In the genomic region with DNA sequence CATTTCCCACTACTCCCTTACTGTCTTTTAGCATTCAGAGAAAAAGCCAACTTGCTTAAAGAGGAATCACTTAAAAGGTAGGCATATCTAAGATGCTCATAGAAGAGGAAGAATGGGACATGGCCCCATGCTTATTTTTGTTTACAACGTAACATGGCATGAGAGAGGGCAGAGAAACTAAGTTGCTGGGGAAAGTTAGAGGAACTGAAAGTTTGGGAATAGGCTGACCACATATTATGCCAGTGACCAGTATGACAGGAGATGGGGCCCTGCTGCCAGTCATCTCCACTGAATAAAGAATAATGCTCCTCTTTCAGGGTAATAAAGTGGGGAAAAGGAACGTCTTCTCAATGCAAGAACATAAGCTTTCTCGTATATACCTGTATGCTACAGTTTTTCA, we compare ENCODE assay signal across 9 cellular contexts. TPM values are rescaled to one million over a fixed set of nuclear protein-coding genes. Genes with fewer than 3 reads are reported as not detected.
DNase-seq lines count a peak whose midpoint lies in the region; ATAC-seq and TF ChIP-seq lines count a peak whose summit lies in the region.
"Had no signal": no experiment of that assay in that cellular context is flagged by ENCODE, and none has a peak within 500 bp of the region (broad histone marks: within the 10 kb centered on the region; RNA-seq: fewer than 3 reads in every experiment).

No MANE protein-coding gene starts in this region.

- H3K27ac ChIP-seq in CD8-positive, alpha-beta T cell (ENCODE audit: low read depth, low read length): no peak overlapping the region
- peak overlapping the region in 2 of 10 donors; percentile 26 for H3K27ac ChIP-seq in heart right ventricle

- H3K27me3 Mint-ChIP-seq in CD8-positive, alpha-beta T cell (ENCODE audit: low read depth): no peaks in the 10 kb centered on the region
- no peaks in the 10 kb centered on the region for H3K27me3 Mint-ChIP-seq in central memory CD8-positive, alpha-beta T cell
- H3K27me3 Mint-ChIP-seq in natural killer cell (ENCODE audit: low read depth in 2 of 2): peaks cover 6 to 11% of the 10 kb centered on the region in 2 donors

- peaks cover 6% of the 10 kb centered on the region; the same call in 1 of the 2 replicates for H3F3A ChIP-seq in Loucy (ENCODE audit: low read depth)

- CTCF ChIA-PET in CD8-positive, alpha-beta T cell (lab: Charles Lee): interaction anchor here (1.1 to 2.9 kb wide), 3 partner anchors 11 to 77 kb away, joined by 5 to 13 read pairs (median 5); partner anchors contain the start of genes AK3 and CDC37L1

- WGBS in heart right ventricle, 2 donors: 90 to 97% methylated on average over 3 of the region's 3 CpGs

- H2AFZ ChIP-seq in Loucy (ENCODE audit: low read length): no peak overlapping the region

- DNase-seq in CD8-positive, alpha-beta T cell: no peak
- DNase-seq in central memory CD8-positive, alpha-beta T cell (ENCODE audit: low spot score in 2 of 2): no peak
- DNase-seq in natural killer cell (no peak), NCI-H82 treated with DMSO at 0.1 percent for 48 hours (lab: John Stamatoyannopoulos, UW; ENCODE audit: unreplicated experiment) (no peak), heart right ventricle (no peak), NCI-H1092 treated with DMSO at 0.1 percent for 48 hours (lab: John Stamatoyannopoulos, UW) (no peak)
- DNase-seq: NCI-H2029 had no signal

- H3K27ac Mint-ChIP-seq in CD8-positive, alpha-beta T cell: peak overlapping the region; percentile 82
- peak overlapping the region; percentile 97 for H3K27ac Mint-ChIP-seq in central memory CD8-positive, alpha-beta T cell (ENCODE audit: low read depth)
- H3K27ac Mint-ChIP-seq in natural killer cell: peak overlapping the region; percentile 88 to 91

- H3K4me3 ChIP-seq in CD8-positive, alpha-beta T cell (ENCODE audit: low read depth, low read length): peak overlapping the region; percentile 4
- no peak overlapping the region for H3K4me3 ChIP-seq in Loucy (ENCODE audit: low read length, poor library complexity, severe bottlenecking)
- no peak overlapping the region for H3K4me3 ChIP-seq in heart right ventricle

- H3K79me2 ChIP-seq in Loucy (ENCODE audit: insufficient read depth, low read length): no peaks in the 10 kb centered on the region

- H3K4me1 ChIP-seq in CD8-positive, alpha-beta T cell (ENCODE audit: insufficient read depth, low read length): peaks cover 68% of the 10 kb centered on the region
- H3K4me1 ChIP-seq in Loucy (ENCODE audit: insufficient read depth, low read length, poor library complexity, severe bottlenecking) (peaks cover 31% of the 10 kb centered on the region), heart right ventricle (peaks cover 0 to 56% (median 43%) of the 10 kb centered on the region in 9 donors)

- no peaks in the 10 kb centered on the region for H4K20me1 ChIP-seq in Loucy (ENCODE audit: insufficient read depth, low read length, poor library complexity, severe bottlenecking)

- POLR2A ChIA-PET in CD8-positive, alpha-beta T cell (lab: Charles Lee): interaction anchor here (0.7 to 3.0 kb wide), 4 partner anchors 11 to 77 kb away, joined by 4 to 31 read pairs (median 12); partner anchors contain the start of genes AK3 and CDC37L1

- intact Hi-C loops in CD8-positive, alpha-beta T cell (cut with DNase I, micrococcal nuclease): loop anchor here (2.0 to 10.0 kb wide), 5 partner anchors 78 to 1819 kb away; partner anchors contain the start of genes AK3 (in 1 of the 2), JAK2 (in 1 of the 2), PUM3 (in 1 of the 2) and RCL1 (in 1 of the 2)
- intact Hi-C loops in natural killer cell (cut with micrococcal nuclease): loop anchor here (10.0 kb wide), 1 partner anchor 321 kb away; the partner anchor contains the start of gene JAK2
- intact Hi-C loops in heart right ventricle (cut with DNase I): loop anchor here in 4 of 10 donors (5.0 to 10.0 kb wide), 2 partner anchors 78 to 321 kb away; partner anchors contain the start of genes AK3 (in 3 of the 4) and JAK2 (in 1 of the 4)

- no peak for ATAC-seq in CD8-positive, alpha-beta T cell
- no peak for ATAC-seq in central memory CD8-positive, alpha-beta T cell (replicated peaks; ENCODE audit: extremely low read depth, poor library complexity, severe bottlenecking)
- ATAC-seq in natural killer cell (no peak), HG03378 (IDR thresholded peaks at IDR 0.05; ENCODE audit: unreplicated experiment) (no peak), heart right ventricle (no peak)

- H3K9me3 ChIP-seq in CD8-positive, alpha-beta T cell (ENCODE audit: low read length): no peaks in the 10 kb centered on the region
- no peaks in the 10 kb centered on the region for H3K9me3 ChIP-seq in Loucy (ENCODE audit: insufficient read depth, low read depth, low read length)
- no peaks in the 10 kb centered on the region for H3K9me3 ChIP-seq in heart right ventricle

- H3K27me3 ChIP-seq in CD8-positive, alpha-beta T cell (ENCODE audit: insufficient read depth, low read length): no peaks in the 10 kb centered on the region
- H3K27me3 ChIP-seq in Loucy (ENCODE audit: insufficient read depth, low read length, poor library complexity, severe bottlenecking) (peaks cover 14% of the 10 kb centered on the region), heart right ventricle (no peaks in the 10 kb centered on the region)

- H3K9ac ChIP-seq in Loucy (ENCODE audit: low read depth, low read length, poor library complexity, severe bottlenecking): no peak overlapping the region

- peaks cover 80% of the 10 kb centered on the region for H3K4me1 Mint-ChIP-seq in CD8-positive, alpha-beta T cell (ENCODE audit: low read depth)
- peaks cover 69% of the 10 kb centered on the region for H3K4me1 Mint-ChIP-seq in central memory CD8-positive, alpha-beta T cell
- H3K4me1 Mint-ChIP-seq in natural killer cell: peaks cover 54 to 60% of the 10 kb centered on the region in 2 donors

- H3K4me2 ChIP-seq in Loucy (ENCODE audit: low read depth, low read length, poor library complexity, severe bottlenecking): peak overlapping the region; percentile 85

- H3K4me3 Mint-ChIP-seq in CD8-positive, alpha-beta T cell: peak overlapping the region; percentile 64
- H3K4me3 Mint-ChIP-seq in central memory CD8-positive, alpha-beta T cell: peak overlapping the region; percentile 90
- peak overlapping the region; percentile 98 for H3K4me3 Mint-ChIP-seq in natural killer cell

- H3K9me2 ChIP-seq in Loucy (replicated peaks; ENCODE audit: low read depth, low read length): no peaks in the 10 kb centered on the region

- no peaks in the 10 kb centered on the region for H3K9me3 Mint-ChIP-seq in CD8-positive, alpha-beta T cell
- H3K9me3 Mint-ChIP-seq in central memory CD8-positive, alpha-beta T cell: no peaks in the 10 kb centered on the region
- no peaks in the 10 kb centered on the region for H3K9me3 Mint-ChIP-seq in natural killer cell

- TF ChIP-seq CTCF in CD8-positive, alpha-beta T cell (IDR thresholded peaks at IDR 0.05): no peak
- TF ChIP-seq CTCF in Loucy (conservative IDR thresholded peaks at IDR 0.05; ENCODE audit: low read length): no peak
- TF ChIP-seq CTCF in natural killer cell (IDR thresholded peaks at IDR 0.05): no peak
- TF ChIP-seq CTCF in heart right ventricle (IDR thresholded peaks at IDR 0.05): no peak

- H3K36me3 Mint-ChIP-seq in CD8-positive, alpha-beta T cell: peaks cover 5% of the 10 kb centered on the region
- H3K36me3 Mint-ChIP-seq in central memory CD8-positive, alpha-beta T cell (ENCODE audit: insufficient read depth): peaks cover 22% of the 10 kb centered on the region
- no peaks in the 10 kb centered on the region for H3K36me3 Mint-ChIP-seq in natural killer cell

- no peaks in the 10 kb centered on the region for H3K36me3 ChIP-seq in CD8-positive, alpha-beta T cell (ENCODE audit: insufficient read depth, low read length)
- H3K36me3 ChIP-seq in Loucy (ENCODE audit: insufficient read depth, low read length) (no peaks in the 10 kb centered on the region), heart right ventricle (no peaks in the 10 kb centered on the region)

RNA-seq across cellular contexts. Expression of gene PLPP6, which starts 1.9 kb away (rescaled TPM):
- 1 to 10 TPM; 4.4 TPM for total RNA-seq in CD8-positive, alpha-beta T cell
- total RNA-seq in natural killer cell: 1 to 10 TPM; 3.7 to 5.6 (median 3.8) TPM
- total RNA-seq in heart right ventricle: 1 to 10 TPM; 2.2 to 4.1 (median 2.6) TPM
- polyA plus RNA-seq in heart right ventricle: 1 to 10 TPM; 1.9 to 2.0 TPM

RNA-seq across cellular contexts. Expression of gene SPATA6L, which starts 2.3 kb away (rescaled TPM):
- 1 to 10 TPM; 2.6 to 3.3 TPM for total RNA-seq in CD8-positive, alpha-beta T cell
- total RNA-seq in natural killer cell (1 to 10 TPM; 2.0 to 4.7 (median 4.3) TPM), heart right ventricle (1 to 10 TPM in 7 of 10 donors, under 1 TPM in 3; 0.47 to 1.9 (median 1.3) TPM)
- polyA plus RNA-seq in heart right ventricle: under 1 TPM; 0.36 to 0.95 TPM

RNA-seq across cellular contexts. Expression of gene CDC37L1, which starts 15.4 kb away (rescaled TPM):
- 10 to 100 TPM; 35.1 to 36.1 TPM for total RNA-seq in CD8-positive, alpha-beta T cell
- total RNA-seq in natural killer cell (10 to 100 TPM; 11.6 to 20.1 (median 13.0) TPM), heart right ventricle (10 to 100 TPM; 29.8 to 58.4 (median 36.6) TPM)
- polyA plus RNA-seq in heart right ventricle: 10 to 100 TPM; 13.4 to 44.8 TPM
